ENCODE assay signal across 24 cellular contexts in the genomic region with DNA sequence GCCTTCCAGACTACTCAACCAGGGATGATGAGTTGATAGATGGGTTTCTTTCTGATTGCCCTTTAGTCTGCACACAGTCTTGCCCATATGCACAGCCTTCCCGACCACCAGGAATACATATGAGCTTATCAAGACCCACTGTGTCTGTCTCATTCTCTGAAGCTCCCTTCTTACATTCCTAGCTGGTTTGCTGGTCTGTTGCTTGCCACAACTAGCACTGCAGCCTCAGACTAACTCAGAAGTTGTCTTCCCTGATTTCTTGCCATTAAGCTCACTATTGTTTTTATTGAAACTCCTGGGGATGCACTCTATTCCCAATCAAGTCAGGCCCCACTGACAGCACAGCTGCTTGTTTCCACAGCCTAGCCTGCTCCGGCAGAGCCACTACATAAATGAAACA.
"Had no signal": no experiment of that assay in that cellular context is flagged by ENCODE, and none has a peak within 500 bp of the region (broad histone marks: within the 10 kb centered on the region; RNA-seq: fewer than 3 reads in every experiment).

No MANE protein-coding gene starts in this region.

- H3K9me3 Mint-ChIP-seq: activated naive CD4-positive, alpha-beta T cell treated with anti-CD3 and anti-CD28 coated beads for 36 hours; activated naive CD8-positive, alpha-beta T cell treated with anti-CD3 and anti-CD28 coated beads, Interleukin-2, amount 10 ng/mL, durations not matched to agents 7 days and 5 days had no signal

- ATAC-seq: gastrocnemius medialis, left lobe of liver, lower lobe of right lung, mucosa of descending colon had no signal

- H3K27me3 ChIP-seq: gastrocnemius medialis, ovary, spleen, testis, upper lobe of left lung had no signal

- H3K27ac ChIP-seq: gastrocnemius medialis, lower lobe of right lung, ovary, prostate gland, spleen, testis, upper lobe of left lung had no signal

- H3K27me3 Mint-ChIP-seq: activated naive CD8-positive, alpha-beta T cell treated with anti-CD3 and anti-CD28 coated beads, Interleukin-2, amount 10 ng/mL, durations not matched to agents 7 days and 5 days; brain had no signal

- H3K4me1 Mint-ChIP-seq: activated B cell treated with CpG ODN at 0.5 μM for 24 hours; activated naive CD8-positive, alpha-beta T cell treated with anti-CD3 and anti-CD28 coated beads, Interleukin-2, amount 10 ng/mL, durations not matched to agents 7 days and 5 days; naive B cell had no signal

- H3K36me3 Mint-ChIP-seq: activated naive CD8-positive, alpha-beta T cell treated with anti-CD3 and anti-CD28 coated beads, Interleukin-2, amount 10 ng/mL, durations not matched to agents 7 days and 5 days; brain; naive B cell had no signal

- H3K4me3 Mint-ChIP-seq: activated B cell treated with CpG ODN at 0.5 μM for 24 hours; activated naive CD4-positive, alpha-beta T cell treated with anti-CD3 and anti-CD28 coated beads for 36 hours; activated naive CD8-positive, alpha-beta T cell treated with anti-CD3 and anti-CD28 coated beads, Interleukin-2, amount 10 ng/mL, durations not matched to agents 7 days and 5 days; brain had no signal

- H3K9me3 ChIP-seq: gastrocnemius medialis, lower lobe of right lung, mucosa of descending colon, ovary, prostate gland, testis, upper lobe of left lung had no signal

- DNase-seq: activated B cell treated with CpG ODN at 0.5 μM for 24 hours; activated CD4-positive, alpha-beta T cell treated with anti-CD3 and anti-CD28 coated beads for 4 hours; activated CD4-positive, alpha-beta T cell treated with anti-CD3 and anti-CD28 coated beads, Interleukin-2, amount 50 U/mL, for 48 hours; activated naive CD4-positive, alpha-beta T cell treated with anti-CD3 and anti-CD28 coated beads for 36 hours; activated naive CD8-positive, alpha-beta T cell treated with anti-CD3 and anti-CD28 coated beads, Interleukin-2, amount 10 ng/mL, durations not matched to agents 7 days and 5 days; activated T-cell treated with anti-CD3 and anti-CD28 coated beads, Interleukin-2, amount 50 U/mL, for 48 hours; central memory CD4-positive, alpha-beta T cell; effector memory CD4-positive, alpha-beta T cell; gastrocnemius medialis; head of caudate nucleus; lower lobe of right lung; mesendoderm; mucosa of descending colon; naive B cell; ovary; spleen; stimulated activated CD4-positive, alpha-beta T cell treated with anti-CD3 and anti-CD28 coated beads, Interleukin-4, amount 100 ng/mL, for 1 hour; stimulated activated naive CD4-positive, alpha-beta T cell; T-helper 9 cell; testis; upper lobe of left lung had no signal

- H3K36me3 ChIP-seq: gastrocnemius medialis, lower lobe of right lung, ovary, prostate gland, spleen, upper lobe of left lung had no signal

- H3K27ac Mint-ChIP-seq: activated B cell treated with CpG ODN at 0.5 μM for 24 hours; activated naive CD4-positive, alpha-beta T cell treated with anti-CD3 and anti-CD28 coated beads for 36 hours; activated naive CD8-positive, alpha-beta T cell treated with anti-CD3 and anti-CD28 coated beads, Interleukin-2, amount 10 ng/mL, durations not matched to agents 7 days and 5 days; brain; naive B cell had no signal

- H3K4me3 ChIP-seq: gastrocnemius medialis, lower lobe of right lung, mucosa of descending colon, ovary, prostate gland, spleen, testis, upper lobe of left lung had no signal

- H3K4me1 ChIP-seq: gastrocnemius medialis, lower lobe of right lung, prostate gland, spleen, testis, upper lobe of left lung had no signal
